23 cellular contexts compared by ENCODE assay signal in genomic region chr15:56272474-56272873, GRCh38.
"Had no signal": no experiment of that assay in that cellular context is flagged by ENCODE, and none has a peak within 500 bp of the region (broad histone marks: within the 10 kb centered on the region; RNA-seq: fewer than 3 reads in every experiment).

No MANE protein-coding gene starts in this region.

- H3K4me3 ChIP-seq: breast epithelium, esophagus squamous epithelium, heart right ventricle, transverse colon had no signal

- H3K4me1 ChIP-seq: breast epithelium, esophagus squamous epithelium, heart right ventricle, transverse colon had no signal

- FAIRE-seq: colon, endothelial cell of umbilical vein, urothelium cell line had no signal

- ATAC-seq: activated T-cell treated with anti-CD3 and anti-CD28 coated beads, Interleukin-2, amount 50 U/mL, for 4 hours; heart right ventricle; left colon; natural killer cell treated with Interleukin-12 subunit alpha and Interleukin-12 subunit beta and Interleukin-15 and Interleukin-18, amount 100 ng/mL, for 72 hours; stimulated activated naive B cell treated with anti-CD40 and anti-IgM and Interleukin-4, amounts not matched to agents 10 μg/mL and 1 μg/mL and 100 μg/mL, for 72 hours had no signal

- H3K27me3 ChIP-seq: breast epithelium, esophagus squamous epithelium, heart right ventricle, transverse colon had no signal

- DNase-seq: activated CD4-positive, alpha-beta T cell treated with anti-CD3 and anti-CD28 coated beads for 4 hours; activated CD4-positive, alpha-beta T cell treated with anti-CD3 and anti-CD28 coated beads, Interleukin-2, amount 50 U/mL, for 48 hours; activated CD4-positive, CD25-positive, alpha-beta regulatory T cell; activated CD8-positive, alpha-beta memory T cell treated with anti-CD3 and anti-CD28 coated beads, Interleukin-2, amount 50 U/mL, for 48 hours; activated naive CD4-positive, alpha-beta T cell; activated naive CD8-positive, alpha-beta T cell treated with anti-CD3 and anti-CD28 coated beads for 36 hours; activated T-cell treated with anti-CD3 and anti-CD28 coated beads, Interleukin-2, amount 50 U/mL, for 4 hours; amniotic stem cell; effector memory CD4-positive, alpha-beta T cell; esophagus squamous epithelium; heart right ventricle; islet precursor cell; left colon; retina; stimulated activated CD4-positive, alpha-beta T cell treated with anti-CD3 and anti-CD28 coated beads, Interleukin-2, amount 100 ng/mL, for 48 hours; stimulated activated CD8-positive, alpha-beta memory T cell treated with anti-CD3 and anti-CD28 coated beads, Interleukin-4, amount 100 ng/mL, for 48 hours; stimulated activated naive B cell treated with anti-CD40 and anti-IgM and Interleukin-4, amounts not matched to agents 10 μg/mL and 1 μg/mL and 100 μg/mL, for 72 hours; transverse colon had no signal

- H3K27ac ChIP-seq: breast epithelium, esophagus squamous epithelium, heart right ventricle, transverse colon had no signal

- H3K36me3 ChIP-seq: breast epithelium, esophagus squamous epithelium, heart right ventricle, transverse colon had no signal
